22 cellular contexts compared by ENCODE assay signal in genomic region chr4:22384154-22384553, GRCh38.
A peak's percentile ranks its signal among the peaks of the same experiment; 100 is the strongest.
DNase-seq lines count a peak whose midpoint lies in the region; ATAC-seq, FAIRE-seq and TF ChIP-seq lines count a peak whose summit lies in the region.
"Had no signal": no experiment of that assay in that cellular context is flagged by ENCODE, and none has a peak within 500 bp of the region (broad histone marks: within the 10 kb centered on the region; RNA-seq: fewer than 3 reads in every experiment).

No MANE protein-coding gene starts in this region.

- H3K27ac ChIP-seq in pancreas, result no peak overlapping the region
- H3K27ac ChIP-seq: 22Rv1; A549; BLaER1 treated with 17β-estradiol and CSF1 and Interleukin-3, amounts not matched to agents 10 nM and 100 nM had no signal

- FAIRE-seq in A204.1 (lab: Jason Lieb, UNC) (peak; percentile 96), TTC549 (lab: Jason Lieb, UNC) (peak; percentile 76), endometrium (lab: Jason Lieb, UNC) (peak; percentile 65), pancreas (lab: Jason Lieb, UNC) (peak; percentile 93)
- FAIRE-seq: A549, GM12892, GM19239 had no signal

- intact Hi-C loops in pancreas (cut with DNase I), result no loop called here

- H3K36me3 ChIP-seq in pancreas, result peaks cover 0 to 3% (median 0%) of the 10 kb centered on the region in 3 donors

- ATAC-seq in pancreas (no peak), GM18502 (IDR thresholded peaks at IDR 0.05; ENCODE audit: poor library complexity, unreplicated experiment) (no peak)
- no peak for ATAC-seq in stimulated activated naive CD8-positive, alpha-beta T cell treated with anti-CD3 and anti-CD28 coated beads, Interleukin-15, Interleukin-2, amounts not matched to agents 100 U/mL and 50 U/mL, for 24 hours
- ATAC-seq: A549, GM23338, HCT116 had no signal

- H3K4me1 ChIP-seq in pancreas, result no peaks in the 10 kb centered on the region
- H3K4me1 ChIP-seq: BE2C had no signal

- no peaks in the 10 kb centered on the region for H3K27me3 ChIP-seq in pancreas
- H3K27me3 ChIP-seq: BE2C; BLaER1 treated with 17β-estradiol and CSF1 and Interleukin-3, amounts not matched to agents 10 nM and 100 nM had no signal

- DNase-seq in pancreas (no peak), NCI-H1694 treated with DMSO at 0.1 percent for 48 hours (lab: John Stamatoyannopoulos, UW) (no peak)
- no peak for DNase-seq in stimulated activated naive CD8-positive, alpha-beta T cell treated with anti-CD3 and anti-CD28 coated beads, Interleukin-15, Interleukin-2, amounts not matched to agents 100 U/mL and 50 U/mL, for 24 hours
- DNase-seq: ACHN; AML-193; BE2C; CD4-positive, alpha-beta T cell; CD8-positive, alpha-beta memory T cell; DMS53; DMS79 treated with DMSO at 0.1 percent for 48 hours; H9 had no signal

- no peak for TF ChIP-seq CTCF in pancreas (IDR thresholded peaks at IDR 0.05)

- H3K9me3 ChIP-seq in pancreas, result no peaks in the 10 kb centered on the region
- H3K9me3 ChIP-seq: A549; BE2C; BLaER1 treated with 17β-estradiol and CSF1 and Interleukin-3, amounts not matched to agents 10 nM and 100 nM had no signal

- no peak overlapping the region for H3K4me3 ChIP-seq in pancreas
- H3K4me3 ChIP-seq: A549; BLaER1 treated with 17β-estradiol and CSF1 and Interleukin-3, amounts not matched to agents 10 nM and 100 nM; GM23338 had no signal
